ENCODE assay signal across 8 cellular contexts in the genomic region with DNA sequence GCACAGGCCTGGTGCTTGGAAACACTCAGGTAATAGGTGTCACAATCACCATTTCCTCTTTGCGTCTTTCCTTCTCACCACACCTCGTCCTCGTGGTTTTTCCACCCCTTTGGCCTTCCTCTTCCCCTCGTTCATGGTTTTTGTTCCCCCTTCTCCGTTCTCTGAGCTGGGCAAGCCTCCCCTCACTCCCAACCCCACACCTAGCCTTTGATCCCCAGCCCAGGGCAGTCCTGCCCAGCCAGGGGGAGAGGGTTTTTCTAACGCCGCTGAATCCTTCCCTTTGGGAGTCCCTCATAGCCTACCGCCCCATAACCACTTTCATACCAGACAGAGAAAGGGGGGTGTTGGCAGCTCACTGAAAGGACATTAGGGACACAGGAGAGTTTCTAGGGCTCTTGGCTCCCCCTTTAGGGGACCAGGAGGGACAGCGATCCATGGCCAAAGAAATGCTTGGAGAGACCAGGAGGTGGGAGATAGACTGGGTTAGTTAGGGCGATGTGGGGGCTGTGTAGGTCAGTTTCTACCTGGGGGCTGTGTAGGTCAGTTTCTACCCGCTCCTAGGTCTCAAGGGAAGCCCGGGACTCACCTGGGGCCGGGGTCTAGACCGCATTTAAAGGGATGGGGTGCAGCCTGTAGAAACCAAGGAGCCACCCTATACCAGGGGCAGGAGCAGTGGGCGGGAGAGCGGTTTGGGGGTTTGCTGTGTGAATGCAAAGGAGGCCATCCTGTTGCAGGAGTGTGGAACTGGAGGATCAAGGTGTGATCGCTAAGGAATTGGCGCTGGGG. TPM values are rescaled to one million over a fixed set of nuclear protein-coding genes. Genes with fewer than 3 reads are reported as not detected.
DNase-seq lines count a peak whose midpoint lies in the region; ATAC-seq, FAIRE-seq and TF ChIP-seq lines count a peak whose summit lies in the region.

No MANE protein-coding gene starts in this region.

- TF ChIP-seq EP300 in GM12878 (IDR thresholded peaks at IDR 0.05; ENCODE audit: borderline replicate concordance in 1 of 2, control insufficient read depth in 1 of 2, low read depth in 2 of 2, low read length in 2 of 2), result no peak

- no peak for ATAC-seq in CD8-positive, alpha-beta T cell
- ATAC-seq in GM12878 (no peak), right lobe of liver (peak in 1 of 4 donors; percentile 2), upper lobe of right lung (peak; percentile 5)

- no TSS peak for BruUV-seq in GM12878 (replicated peaks; lab: Mats Ljungman, UMichigan)

- no peak overlapping the region for H3K4me2 ChIP-seq in GM12878 (ENCODE audit: control insufficient read depth, insufficient read depth)

- in situ Hi-C loops in GM12878 (cut with MboI), result no loop called here

- POLR2A ChIA-PET in CD8-positive, alpha-beta T cell (lab: Charles Lee), result no interaction called here
- POLR2A ChIA-PET in GM12878 (lab: Charles Lee), result no interaction called here

- no peak overlapping the region for H3K4me3 ChIP-seq in CD8-positive, alpha-beta T cell (ENCODE audit: low read depth, low read length)
- no peak overlapping the region for H3K4me3 ChIP-seq in GM12878
- peak overlapping the region; percentile 69 to 84 (median 70) for H3K4me3 ChIP-seq in right lobe of liver
- peak overlapping the region; percentile 64 for H3K4me3 ChIP-seq in upper lobe of right lung

- RAD21 ChIA-PET in GM12878 (lab: Charles Lee; ENCODE audit: unreplicated experiment), result no interaction called here

- no peaks in the 10 kb centered on the region for H4K20me1 ChIP-seq in GM12878 (ENCODE audit: control insufficient read depth, insufficient read depth)

- SMC1A ChIA-PET in GM12878 (lab: Charles Lee; ENCODE audit: uncharacterized antibody, unreplicated experiment), result interaction anchor here (1.1 kb wide), 1 partner anchor 24 kb away, joined by 3 read pairs; no protein-coding TSS in a partner anchor

- peaks cover 18% of the 10 kb centered on the region for H3K4me1 ChIP-seq in CD8-positive, alpha-beta T cell (ENCODE audit: insufficient read depth, low read length)
- H3K4me1 ChIP-seq in GM12878 (ENCODE audit: control insufficient read depth, insufficient read depth, low read length) (no peaks in the 10 kb centered on the region), right lobe of liver (peaks cover 0 to 60% (median 11%) of the 10 kb centered on the region in 4 donors), upper lobe of right lung (peaks cover 23% of the 10 kb centered on the region)

- no peaks in the 10 kb centered on the region for H3K9me3 Mint-ChIP-seq in CD8-positive, alpha-beta T cell
- peaks cover 0 to 1% (median 0%) of the 10 kb centered on the region in 3 donors for H3K9me3 Mint-ChIP-seq in IgD-negative memory B cell

- H3K9me3 ChIP-seq in CD8-positive, alpha-beta T cell (ENCODE audit: low read length), result no peaks in the 10 kb centered on the region
- no peaks in the 10 kb centered on the region for H3K9me3 ChIP-seq in GM12878 (replicated peaks; ENCODE audit: control insufficient read depth, insufficient read depth, low read length)
- no peaks in the 10 kb centered on the region for H3K9me3 ChIP-seq in right lobe of liver
- H3K9me3 ChIP-seq in upper lobe of right lung, result no peaks in the 10 kb centered on the region

- H3K36me3 ChIP-seq in CD8-positive, alpha-beta T cell (ENCODE audit: insufficient read depth, low read length), result no peaks in the 10 kb centered on the region
- no peaks in the 10 kb centered on the region for H3K36me3 ChIP-seq in GM12878 (ENCODE audit: control insufficient read depth in 2 of 2, insufficient read depth in 2 of 2, low read length in 1 of 2)
- peaks cover 0 to 22% (median 5%) of the 10 kb centered on the region in 4 donors for H3K36me3 ChIP-seq in right lobe of liver
- H3K36me3 ChIP-seq in upper lobe of right lung, result peaks cover 27% of the 10 kb centered on the region

- TF ChIP-seq RAD21 in GM12878 (IDR thresholded peaks at IDR 0.05; ENCODE audit: insufficient read depth, low read depth, low read length), result peak; percentile 3; the same call in 1 of the 2 replicates

- H3K36me3 Mint-ChIP-seq in CD8-positive, alpha-beta T cell, result peaks cover 2% of the 10 kb centered on the region
- H3K36me3 Mint-ChIP-seq in IgD-negative memory B cell, result peaks cover 2% of the 10 kb centered on the region

- H3K9ac ChIP-seq in GM12878 (ENCODE audit: control insufficient read depth, insufficient read depth, low read length), result no peak overlapping the region

- no peaks in the 10 kb centered on the region for H3K79me2 ChIP-seq in GM12878 (ENCODE audit: control insufficient read depth, insufficient read depth, low read length)

- H3K27me3 Mint-ChIP-seq in CD8-positive, alpha-beta T cell (ENCODE audit: low read depth), result peaks cover 28% of the 10 kb centered on the region
- H3K27me3 Mint-ChIP-seq in IgD-negative memory B cell, result peaks cover 45% of the 10 kb centered on the region

- H3K27ac ChIP-seq in CD8-positive, alpha-beta T cell (ENCODE audit: low read depth, low read length), result no peak overlapping the region
- H3K27ac ChIP-seq in GM12878 (ENCODE audit: control insufficient read depth, insufficient read depth) (no peak overlapping the region), right lobe of liver (peak overlapping the region; percentile 20 to 79 (median 56)), upper lobe of right lung (peak overlapping the region; percentile 78)

- H2AFZ ChIP-seq in GM12878 (ENCODE audit: control insufficient read depth, low read depth, low read length), result no peak overlapping the region

- DNase-seq in CD8-positive, alpha-beta T cell, result no peak
- DNase-seq in GM12878 (ENCODE audit: low read depth, low spot score) (no peak), right lobe of liver (peak in 1 of 3 donors; percentile 42), upper lobe of right lung (no peak), mesenteric fat pad (ENCODE audit: low spot score) (no peak), NCI-H510A (lab: John Stamatoyannopoulos, UW) (no peak), NCI-H446 treated with DMSO at 0.1 percent for 48 hours (lab: John Stamatoyannopoulos, UW) (no peak)

- H3K4me3 Mint-ChIP-seq in CD8-positive, alpha-beta T cell, result peak overlapping the region; percentile 76
- H3K4me3 Mint-ChIP-seq in IgD-negative memory B cell, result peak overlapping the region in 3 of 4 donors; percentile 70 to 91 (median 74)

- WGBS in GM12878 (ENCODE audit: insufficient coverage, insufficient replicate concordance, low lambda C conversion rate, missing lambda C conversion rate), result 4% methylated on average over 18 of the region's 18 CpGs
- 8% methylated on average over 13 of the region's 18 CpGs for WGBS in right lobe of liver (ENCODE audit: insufficient coverage, low coverage, low lambda C conversion rate, missing lambda C conversion rate)

- intact Hi-C loops in CD8-positive, alpha-beta T cell (cut with DNase I, micrococcal nuclease), result no loop called here
- intact Hi-C loops in GM12878 (cut with micrococcal nuclease; ENCODE audit: unreplicated experiment), result no loop called here
- intact Hi-C loops in right lobe of liver (cut with DNase I), result no loop called here
- intact Hi-C loops in upper lobe of right lung (cut with DNase I), result no loop called here

- H3K4me1 Mint-ChIP-seq in CD8-positive, alpha-beta T cell (ENCODE audit: low read depth), result peaks cover 21% of the 10 kb centered on the region
- H3K4me1 Mint-ChIP-seq in IgD-negative memory B cell, result peaks cover 7 to 16% (median 15%) of the 10 kb centered on the region in 3 donors

- H3K27me3 ChIP-seq in CD8-positive, alpha-beta T cell (ENCODE audit: insufficient read depth, low read length), result peaks cover 9% of the 10 kb centered on the region
- H3K27me3 ChIP-seq in GM12878 (replicated peaks in 1 of 2; ENCODE audit: control insufficient read depth in 2 of 2, insufficient read depth in 2 of 2, low read length in 1 of 2), result peaks cover 12 to 14% of the 10 kb centered on the region in 2 experiments; a peak in 3 of 4 replicates
- H3K27me3 ChIP-seq in right lobe of liver, result no peaks in the 10 kb centered on the region
- H3K27me3 ChIP-seq in upper lobe of right lung, result no peaks in the 10 kb centered on the region

- CTCF ChIA-PET in CD8-positive, alpha-beta T cell (lab: Charles Lee), result interaction anchor here (1.1 kb wide), 1 partner anchor 10 kb away, joined by 3 read pairs; no protein-coding TSS in a partner anchor
- CTCF ChIA-PET in GM12878 (lab: Yijun Ruan, JAX), result no interaction called here

- TF ChIP-seq POLR2A in GM12878 (IDR thresholded peaks at IDR 0.05; ENCODE audit: low read depth, low read length) (no peak), right lobe of liver (IDR thresholded peaks at IDR 0.05) (no peak)

- FAIRE-seq in GM12878 (lab: Jason Lieb, UNC), result no peak

- TF ChIP-seq CTCF in CD8-positive, alpha-beta T cell (IDR thresholded peaks at IDR 0.05), result no peak
- TF ChIP-seq CTCF in GM12878 (IDR thresholded peaks at IDR 0.05 in 2 of 3, conservative IDR thresholded peaks at IDR 0.05 in 1 of 3; ENCODE audit: control insufficient read depth in 2 of 3, extremely low read depth in 1 of 3, insufficient read depth in 1 of 3, low read depth in 3 of 3, low read length in 3 of 3) (no peak), right lobe of liver (IDR thresholded peaks at IDR 0.05) (peak in 3 of 4 donors; percentile 11 to 36 (median 24)), upper lobe of right lung (IDR thresholded peaks at IDR 0.05) (peak; percentile 11)

- H3K27ac Mint-ChIP-seq in CD8-positive, alpha-beta T cell, result no peak overlapping the region
- H3K27ac Mint-ChIP-seq in IgD-negative memory B cell, result peak overlapping the region in 1 of 3 donors; percentile 61

RNA-seq across cellular contexts. Expression of gene EPHB4, which starts 1.4 kb away (rescaled TPM):
- total RNA-seq in CD8-positive, alpha-beta T cell, result 10 to 100 TPM; 10.7 to 11.0 TPM
- polyA plus RNA-seq in IgD-negative memory B cell (not detected), GM12878 (2011; rRNA removed) (0.23 and 0.45 TPM in 2 replicates), GM12878 (2014; fragmentation: Illumina TruSeq; extraction: Trizol) (0.05 and 0.32 TPM in 2 replicates), GM12878 (2014; fragmentation: Nextera tagmentation; extraction: Ambion mirVana) (not detected), GM12878 (2014; rRNA removed) (0.51 and 0.75 TPM in 2 replicates), GM12878 (2016; fragmentation: Nextera tagmentation; extraction: Ambion mirVana) (not detected)
- 3.3 and 3.7 TPM in 2 replicates for total RNA-seq in GM12878 (2013; cell fraction: nucleolus; rRNA removed)
- total RNA-seq in GM12878 (2014; rRNA removed) (0.56 and 0.93 TPM in 2 replicates), GM12878 (2014; rRNA removed; fragmentation: Illumina TruSeq; extraction: Trizol) (0.32 and 0.40 TPM in 2 replicates), GM12878 (2021) (0.82 and 0.85 TPM in 2 replicates), right lobe of liver (10 to 100 TPM; 23.9 to 43.7 (median 36.8) TPM), upper lobe of right lung (117 TPM), mesenteric fat pad (45.6 TPM)
- 1.0 TPM for polyA plus RNA-seq in GM12878 (2011; ENCODE audit: low read depth)
- 0.32 and 0.76 TPM in 2 replicates for polyA plus RNA-seq in GM12878 (2011; cell fraction: cytosol; rRNA removed)
- 2.0 and 2.5 TPM in 2 replicates for polyA plus RNA-seq in GM12878 (2011; cell fraction: nucleus; rRNA removed)
- polyA plus RNA-seq in GM12878 (2012), result 0.70 and 0.93 TPM in 2 replicates
- 0.15 and 0.21 TPM in 2 replicates for polyA minus RNA-seq in GM12878 (2011; rRNA and poly(A)+ RNA removed)
- polyA minus RNA-seq in GM12878 (2011; cell fraction: cytosol; rRNA and poly(A)+ RNA removed), result 0.67 and 3.4 TPM in 2 replicates
- 0.60 and 1.2 TPM in 2 replicates for polyA minus RNA-seq in GM12878 (2011; cell fraction: nucleus; rRNA and poly(A)+ RNA removed)

RNA-seq across cellular contexts. Expression of gene SLC12A9, which starts 26.6 kb away (rescaled TPM):
- 10 to 100 TPM; 23.4 to 26.6 TPM for total RNA-seq in CD8-positive, alpha-beta T cell
- polyA plus RNA-seq in IgD-negative memory B cell (11.4 TPM), GM12878 (2011; rRNA removed) (8.6 and 15.3 TPM in 2 replicates), GM12878 (2014; fragmentation: Illumina TruSeq; extraction: Trizol) (4.3 and 10.9 TPM in 2 replicates), GM12878 (2014; fragmentation: Nextera tagmentation; extraction: Ambion mirVana) (under 1 TPM; 0.24 to 0.35 TPM), GM12878 (2014; rRNA removed) (18.5 and 24.3 TPM in 2 replicates), GM12878 (2016; fragmentation: Nextera tagmentation; extraction: Ambion mirVana) (1 to 10 TPM; 5.0 to 7.8 TPM)
- 21.5 and 26.6 TPM in 2 replicates for total RNA-seq in GM12878 (2013; cell fraction: nucleolus; rRNA removed)
- total RNA-seq in GM12878 (2014; rRNA removed) (11.1 and 16.7 TPM in 2 replicates), GM12878 (2014; rRNA removed; fragmentation: Illumina TruSeq; extraction: Trizol) (5.5 and 6.3 TPM in 2 replicates), GM12878 (2021) (16.5 and 18.5 TPM in 2 replicates), right lobe of liver (10 to 100 TPM in 2 of 6 experiments, 1 to 10 TPM in 4; 7.1 to 10.6 (median 9.2) TPM), upper lobe of right lung (39.2 TPM), mesenteric fat pad (21.7 TPM)
- polyA plus RNA-seq in GM12878 (2011; ENCODE audit: low read depth), result 3.9 TPM
- polyA plus RNA-seq in GM12878 (2011; cell fraction: cytosol; rRNA removed), result 14.5 and 20.6 TPM in 2 replicates
- polyA plus RNA-seq in GM12878 (2011; cell fraction: nucleus; rRNA removed), result 53.9 and 65.6 TPM in 2 replicates
- 11.3 and 13.5 TPM in 2 replicates for polyA plus RNA-seq in GM12878 (2012)
- polyA minus RNA-seq in GM12878 (2011; rRNA and poly(A)+ RNA removed), result 7.6 and 16.3 TPM in 2 replicates
- 5.8 and 6.3 TPM in 2 replicates for polyA minus RNA-seq in GM12878 (2011; cell fraction: cytosol; rRNA and poly(A)+ RNA removed)
- 7.0 and 10.4 TPM in 2 replicates for polyA minus RNA-seq in GM12878 (2011; cell fraction: nucleus; rRNA and poly(A)+ RNA removed)

RNA-seq across cellular contexts. Expression of gene TRIP6, which starts 41.2 kb away (rescaled TPM):
- 1 to 10 TPM; 3.9 to 4.1 TPM for total RNA-seq in CD8-positive, alpha-beta T cell
- polyA plus RNA-seq in IgD-negative memory B cell (4.6 TPM), GM12878 (2011; rRNA removed) (14.2 and 21.3 TPM in 2 replicates), GM12878 (2014; fragmentation: Illumina TruSeq; extraction: Trizol) (1.7 and 8.5 TPM in 2 replicates), GM12878 (2014; fragmentation: Nextera tagmentation; extraction: Ambion mirVana) (1 to 10 TPM; 2.5 to 7.1 TPM), GM12878 (2014; rRNA removed) (36.6 and 40.3 TPM in 2 replicates), GM12878 (2016; fragmentation: Nextera tagmentation; extraction: Ambion mirVana) (10 to 100 TPM; 29.7 to 36.5 TPM)
- total RNA-seq in GM12878 (2013; cell fraction: nucleolus; rRNA removed), result 23.7 and 24.0 TPM in 2 replicates
- total RNA-seq in GM12878 (2014; rRNA removed) (26.4 and 32.3 TPM in 2 replicates), GM12878 (2014; rRNA removed; fragmentation: Illumina TruSeq; extraction: Trizol) (15.4 and 16.2 TPM in 2 replicates), GM12878 (2021) (45.3 and 47.4 TPM in 2 replicates), right lobe of liver (10 to 100 TPM; 21.4 to 58.6 (median 43.2) TPM), upper lobe of right lung (65.3 TPM), mesenteric fat pad (71.0 TPM)
- 10.0 TPM for polyA plus RNA-seq in GM12878 (2011; ENCODE audit: low read depth)
- polyA plus RNA-seq in GM12878 (2011; cell fraction: cytosol; rRNA removed), result 24.6 and 35.7 TPM in 2 replicates
- polyA plus RNA-seq in GM12878 (2011; cell fraction: nucleus; rRNA removed), result 37.9 and 42.2 TPM in 2 replicates
- polyA plus RNA-seq in GM12878 (2012), result 29.8 and 31.4 TPM in 2 replicates
- polyA minus RNA-seq in GM12878 (2011; rRNA and poly(A)+ RNA removed), result 12.7 and 22.8 TPM in 2 replicates
- 7.1 and 9.1 TPM in 2 replicates for polyA minus RNA-seq in GM12878 (2011; cell fraction: cytosol; rRNA and poly(A)+ RNA removed)
- polyA minus RNA-seq in GM12878 (2011; cell fraction: nucleus; rRNA and poly(A)+ RNA removed), result 12.3 and 19.0 TPM in 2 replicates

RNA-seq across cellular contexts. Expression of gene SRRT, which starts 49.0 kb away (rescaled TPM):
- 100 to 1,000 TPM; 491 to 496 TPM for total RNA-seq in CD8-positive, alpha-beta T cell
- polyA plus RNA-seq in IgD-negative memory B cell, result 79.7 TPM
- total RNA-seq in GM12878 (2013; cell fraction: nucleolus; rRNA removed), result 86.6 and 97.1 TPM in 2 replicates
- total RNA-seq in GM12878 (2014; rRNA removed), result 94.0 and 104 TPM in 2 replicates
- total RNA-seq in GM12878 (2014; rRNA removed; fragmentation: Illumina TruSeq; extraction: Trizol), result 58.3 and 67.6 TPM in 2 replicates
- total RNA-seq in GM12878 (2021), result 230 and 254 TPM in 2 replicates
- 170 TPM for polyA plus RNA-seq in GM12878 (2011; ENCODE audit: low read depth)
- polyA plus RNA-seq in GM12878 (2011; rRNA removed), result 24.2 and 43.9 TPM in 2 replicates
- 44.5 and 51.1 TPM in 2 replicates for polyA plus RNA-seq in GM12878 (2011; cell fraction: cytosol; rRNA removed)
- polyA plus RNA-seq in GM12878 (2011; cell fraction: nucleus; rRNA removed), result 387 and 494 TPM in 2 replicates
- polyA plus RNA-seq in GM12878 (2012), result 115 and 154 TPM in 2 replicates
- 69.0 and 120 TPM in 2 replicates for polyA plus RNA-seq in GM12878 (2014; fragmentation: Illumina TruSeq; extraction: Trizol)
- polyA plus RNA-seq in GM12878 (2014; fragmentation: Nextera tagmentation; extraction: Ambion mirVana), result 10 to 100 TPM; 11.1 to 33.6 TPM
- polyA plus RNA-seq in GM12878 (2014; rRNA removed), result 119 and 148 TPM in 2 replicates
- 100 to 1,000 TPM; 187 to 189 TPM for polyA plus RNA-seq in GM12878 (2016; fragmentation: Nextera tagmentation; extraction: Ambion mirVana)
- 31.1 and 33.8 TPM in 2 replicates for polyA minus RNA-seq in GM12878 (2011; rRNA and poly(A)+ RNA removed)
- polyA minus RNA-seq in GM12878 (2011; cell fraction: cytosol; rRNA and poly(A)+ RNA removed), result 38.4 and 40.6 TPM in 2 replicates
- polyA minus RNA-seq in GM12878 (2011; cell fraction: nucleus; rRNA and poly(A)+ RNA removed), result 57.3 and 98.4 TPM in 2 replicates
- 10 to 100 TPM; 22.4 to 65.7 (median 49.1) TPM for total RNA-seq in right lobe of liver
- 105 TPM for total RNA-seq in upper lobe of right lung
- 135 TPM for total RNA-seq in mesenteric fat pad

Comparison
In these comparisons a context has a peak if more than half of its experiments do, and no peak if none do; other contexts are left out.
1. H3K27ac ChIP-seq: peak in right lobe of liver (3 of 3) and upper lobe of right lung (single experiment); none in CD8-positive, alpha-beta T cell (single experiment) and GM12878 (single experiment).
2. H3K4me3 ChIP-seq: peak in right lobe of liver (3 of 3) and upper lobe of right lung (single experiment); none in CD8-positive, alpha-beta T cell (single experiment) and GM12878 (single experiment).
3. CTCF ChIP-seq: peak in right lobe of liver (3 of 4) and upper lobe of right lung (single experiment); none in CD8-positive, alpha-beta T cell (single experiment) and GM12878 (0 of 3).